Comparison of ENCODE assay signal across 20 cellular contexts in the genomic region with DNA sequence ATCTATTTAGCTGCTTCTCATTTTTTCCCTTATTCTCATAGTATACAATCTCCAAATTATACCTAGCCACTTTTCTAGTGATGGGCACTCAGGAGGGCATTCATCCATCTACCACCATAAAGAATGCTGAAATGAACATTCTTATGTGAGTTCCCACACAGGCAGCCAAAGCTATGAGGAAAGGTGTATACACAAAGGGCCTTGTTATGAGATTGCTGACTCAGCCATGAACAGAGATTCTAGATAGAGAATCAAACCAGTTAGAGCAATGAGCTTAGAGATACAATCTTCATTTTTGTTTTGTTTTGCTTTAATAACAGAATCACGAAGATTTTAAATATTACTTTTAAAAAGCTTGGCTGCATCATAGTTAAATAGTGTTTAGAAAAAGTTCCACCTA. TPM values are rescaled to one million over a fixed set of nuclear protein-coding genes. Genes with fewer than 3 reads are reported as not detected.
DNase-seq lines count a peak whose midpoint lies in the region; ATAC-seq and TF ChIP-seq lines count a peak whose summit lies in the region.
"Had no signal": no experiment of that assay in that cellular context is flagged by ENCODE, and none has a peak within 500 bp of the region (broad histone marks: within the 10 kb centered on the region; RNA-seq: fewer than 3 reads in every experiment).

No MANE protein-coding gene starts in this region.

- H3K36me3 ChIP-seq in right lobe of liver, result no peaks in the 10 kb centered on the region

- intact Hi-C loops in right lobe of liver (cut with DNase I), result loop anchor here (10.0 kb wide), 1 partner anchor 109 kb away; a partner anchor contains a TSS

- TF ChIP-seq CTCF in right lobe of liver (IDR thresholded peaks at IDR 0.05), result no peak

- no peak for TF ChIP-seq POLR2A in right lobe of liver (IDR thresholded peaks at IDR 0.05)

- ATAC-seq in right lobe of liver, result peak; percentile 17 to 56 (median 46)
- ATAC-seq: CD8-positive, alpha-beta T cell; HCT116 had no signal

- H3K4me1 ChIP-seq in right lobe of liver, result peaks cover 0 to 32% (median 8%) of the 10 kb centered on the region in 4 donors
- H3K4me1 ChIP-seq: Caco-2 had no signal

- no peak overlapping the region for H3K4me3 ChIP-seq in right lobe of liver

- peak overlapping the region in 1 of 3 donors; percentile 81 for H3K27ac ChIP-seq in right lobe of liver
- H3K27ac ChIP-seq: C4-2B had no signal

- no peaks in the 10 kb centered on the region for H3K27me3 ChIP-seq in right lobe of liver

- H3K9me3 ChIP-seq in right lobe of liver, result no peaks in the 10 kb centered on the region
- H3K9me3 ChIP-seq: Caco-2 had no signal

- DNase-seq in M059J (ENCODE audit: low read depth) (peak; percentile 5), astrocyte of the hippocampus (ENCODE audit: low read depth, low spot score) (peak; percentile 11), kidney glomerular epithelial cell (lab: John Stamatoyannopoulos, UW) (peak; percentile 6), right lobe of liver (no peak), glomerular visceral epithelial cell (ENCODE audit: extremely low spot score) (no peak), NCI-H1694 (lab: John Stamatoyannopoulos, UW) (no peak), NCI-H446 (lab: John Stamatoyannopoulos, UW) (no peak), NCI-H2029 treated with DMSO at 0.1 percent for 48 hours (lab: John Stamatoyannopoulos, UW) (no peak)
- DNase-seq: Caco-2; CD8-positive, alpha-beta T cell; DMS79 treated with DMSO at 0.1 percent for 48 hours; GF-D8; KBM-7; NCI-H1048; NCI-H1417; NCI-H187; NCI-H524 treated with DMSO at 0.1 percent for 48 hours; NCI-H774 had no signal

- 26% methylated on average over 1 of the region's 1 CpG for WGBS in right lobe of liver (ENCODE audit: insufficient coverage, low coverage, low lambda C conversion rate, missing lambda C conversion rate)

RNA-seq across cellular contexts. Expression of a gene that starts 54.8 kb away (rescaled TPM):
- 17.3 and 30.0 TPM in 2 replicates for total RNA-seq in M059J (2014; rRNA removed; shearing (Covaris generic))
- total RNA-seq in right lobe of liver, result 10 to 100 TPM; 11.5 to 16.6 (median 15.1) TPM

Comparison
In these comparisons a context has a peak if more than half of its experiments do, and no peak if none do; other contexts are left out.
1. DNase-seq: peak in M059J (single experiment), astrocyte of the hippocampus (single experiment) and kidney glomerular epithelial cell (single experiment); none in right lobe of liver (0 of 3), glomerular visceral epithelial cell (single experiment), NCI-H1694 (single experiment), NCI-H446 (0 of 2) and NCI-H2029 treated with DMSO at 0.1 percent for 48 hours (single experiment).